8 cellular contexts compared by ENCODE assay signal in the genomic region with DNA sequence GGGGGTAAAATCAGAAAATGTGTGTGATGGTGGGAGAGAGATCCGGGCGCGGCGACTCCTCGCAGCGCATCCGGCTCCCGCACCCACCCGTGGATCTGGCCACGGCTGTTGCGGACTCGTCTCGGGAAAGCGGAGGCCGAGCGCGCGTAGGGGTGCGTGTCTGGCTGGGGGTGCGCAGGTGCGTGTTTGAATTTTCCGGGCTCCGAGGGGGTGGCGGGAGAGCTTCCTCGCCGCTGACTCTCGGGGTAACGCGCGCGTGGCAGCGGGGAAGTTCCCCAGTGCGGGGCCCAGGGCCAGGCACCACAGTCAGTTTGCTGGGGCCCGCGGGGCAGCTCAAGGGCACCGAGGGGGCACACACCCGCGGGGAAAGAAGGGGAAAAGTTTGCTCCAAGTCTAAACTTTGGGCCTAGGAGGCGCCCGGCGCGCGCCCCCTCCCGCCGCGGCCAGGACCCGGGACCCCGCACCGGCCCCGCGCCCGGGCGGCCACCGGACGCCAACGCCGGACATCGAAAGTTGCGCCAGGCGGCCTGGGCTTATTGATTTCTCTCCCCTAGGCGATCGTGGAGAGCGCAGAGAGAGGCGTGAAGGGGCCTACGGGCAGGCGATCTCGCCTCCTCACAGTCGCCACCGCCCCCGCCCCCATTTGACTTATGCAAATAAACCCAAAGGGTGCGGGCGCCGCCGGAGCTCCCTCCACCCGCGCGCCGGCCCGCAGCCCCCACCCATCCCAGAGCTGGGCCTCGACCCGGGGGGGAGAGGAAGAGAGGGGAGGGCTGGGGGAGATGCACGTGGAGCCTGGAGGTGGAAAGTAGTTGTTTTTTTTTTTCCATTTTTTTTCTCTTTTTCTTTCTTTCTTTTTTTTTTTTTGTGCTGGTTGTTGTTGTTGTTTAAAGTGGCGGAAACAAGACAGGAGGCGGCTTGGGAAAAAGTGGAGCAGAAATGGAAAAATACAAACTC. TPM values are rescaled to one million over a fixed set of nuclear protein-coding genes. Genes with fewer than 3 reads are reported as not detected.
DNase-seq lines count a peak whose midpoint lies in the region; ATAC-seq lines count a peak whose summit lies in the region.

No MANE protein-coding gene starts in this region.

- no peak overlapping the region for H3K27ac ChIP-seq in iPS DF 6.9 (ENCODE audit: low read length)

- DNase-seq in COR-L47 (lab: John Stamatoyannopoulos, UW) (peak; percentile 71), HK-2 (ENCODE audit: unreplicated experiment) (peak; percentile 65), T-helper 1 cell (peak; percentile 10 to 57 (median 35)), anterior cingulate cortex (lab: John Stamatoyannopoulos, UW) (peak in 42 of 58 donors; percentile 2 to 69 (median 49)), iPS DF 6.9 (ENCODE audit: low read depth, low spot score) (no peak), sciatic nerve (ENCODE audit: low spot score) (peak; percentile 82)

- H3K27me3 ChIP-seq in iPS DF 6.9 (ENCODE audit: control insufficient read depth, insufficient read depth, low read length) = peaks cover 7% of the 10 kb centered on the region; the same call in 1 of the 2 replicates

- ATAC-seq in sciatic nerve (peak; percentile 27), HG03565 (IDR thresholded peaks at IDR 0.05; ENCODE audit: unreplicated experiment) (no peak), GM21367 (IDR thresholded peaks at IDR 0.05; ENCODE audit: unreplicated experiment) (no peak)

- peak overlapping the region; percentile 73; the same call in 1 of the 2 replicates for H3K4me3 ChIP-seq in iPS DF 6.9 (ENCODE audit: low read length)

- no peaks in the 10 kb centered on the region for H3K4me1 ChIP-seq in iPS DF 6.9 (ENCODE audit: control insufficient read depth, insufficient read depth, low read length)

- intact Hi-C loops in sciatic nerve (cut with DNase I) = loop anchor here (1.0 kb wide), 1 partner anchor 60 kb away; no protein-coding TSS in a partner anchor

- no peaks in the 10 kb centered on the region for H3K9me3 ChIP-seq in iPS DF 6.9 (ENCODE audit: control insufficient read depth, insufficient read depth, low read length)

- H3K36me3 ChIP-seq in iPS DF 6.9 (ENCODE audit: control insufficient read depth, insufficient read depth, low read length) = no peaks in the 10 kb centered on the region

- no CpG with 5 or more reads among the region's 84 CpGs for WGBS in iPS DF 6.9 (ENCODE audit: insufficient coverage, insufficient read length)

RNA-seq across cellular contexts. Expression of gene FOXP1, which starts 0.6 kb away (rescaled TPM):
- total RNA-seq in sciatic nerve = 137 TPM
